In genomic region chr3:145244327-145244726, GRCh38 we compare ENCODE assay signal across 1 cellular context.
TF ChIP-seq lines count a peak whose summit lies in the region.

No MANE protein-coding gene starts in this region.

TF ChIP-seq in SK-N-SH, 30 proteins besides CTCF, POLR2A, EP300 and RAD21 (continued from another document):
- TF ChIP-seq MAX (IDR thresholded peaks at IDR 0.05; ENCODE audit: low read depth) (no peak), MXI1 (IDR thresholded peaks at IDR 0.05; ENCODE audit: low read depth, low read length) (no peak), MEF2A (IDR thresholded peaks at IDR 0.05; ENCODE audit: borderline replicate concordance, low read depth) (no peak), FOSL2 (IDR thresholded peaks at IDR 0.05; ENCODE audit: borderline replicate concordance, low read depth) (no peak), ELF1 (IDR thresholded peaks at IDR 0.05) (no peak), SIN3A (IDR thresholded peaks at IDR 0.05; ENCODE audit: borderline replicate concordance, low read depth, low read length) (no peak), NRF1 (IDR thresholded peaks at IDR 0.05; ENCODE audit: low read depth, low read length) (no peak), TCF12 (IDR thresholded peaks at IDR 0.05) (no peak), EZH2phosphoT487 (IDR thresholded peaks at IDR 0.05; ENCODE audit: borderline replicate concordance, low read depth) (no peak), RXRA (IDR thresholded peaks at IDR 0.05; ENCODE audit: borderline replicate concordance, low read depth) (no peak), RCOR1 (IDR thresholded peaks at IDR 0.05; ENCODE audit: low read length) (no peak), POLR2AphosphoS5 (IDR thresholded peaks at IDR 0.05; ENCODE audit: low read depth, low read length) (no peak), REST (IDR thresholded peaks at IDR 0.05; ENCODE audit: low read depth, low read length) (no peak), RFX5 (IDR thresholded peaks at IDR 0.05; ENCODE audit: low read length) (no peak)
TF ChIP-seq in SK-N-SH: peak in this region for 0.
